In the genomic region with DNA sequence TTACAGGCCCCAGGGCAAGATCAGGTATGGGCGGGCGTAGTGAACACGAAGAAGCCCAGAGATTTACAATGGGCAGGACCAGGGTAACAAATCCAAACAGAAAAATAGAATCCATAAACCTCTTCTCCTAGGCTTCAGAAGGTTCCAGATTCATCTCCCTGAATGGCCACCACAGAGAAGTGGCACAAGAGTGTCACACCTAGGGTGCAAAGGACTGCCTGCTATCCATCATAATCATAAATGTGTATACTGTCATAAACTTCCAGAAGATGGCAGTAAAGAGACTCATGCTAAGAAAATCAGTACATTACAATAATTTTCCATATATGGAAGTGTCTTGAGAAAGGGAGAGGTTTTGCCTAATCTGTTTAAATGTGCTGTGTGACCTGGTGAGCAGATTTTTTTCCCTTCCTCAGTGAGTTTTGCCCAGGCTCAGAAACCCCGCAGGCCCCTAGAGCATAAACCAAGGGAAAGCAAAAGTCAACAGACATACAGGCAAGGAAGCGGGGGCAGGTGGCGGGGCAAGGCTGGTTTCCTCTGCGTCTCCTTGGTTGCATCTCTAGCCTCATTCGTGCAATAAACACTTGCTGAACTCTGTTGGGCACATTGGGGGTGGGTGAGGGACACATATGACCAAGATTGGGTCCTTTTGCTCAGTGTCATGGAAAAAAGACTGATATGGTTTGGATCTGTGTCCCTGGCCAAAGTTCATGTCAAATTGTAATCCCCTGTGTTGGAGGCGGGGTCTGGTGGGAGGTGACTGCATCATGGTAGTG, we compare ENCODE assay signal across 9 cellular contexts.
DNase-seq lines count a peak whose midpoint lies in the region; ATAC-seq and TF ChIP-seq lines count a peak whose summit lies in the region.
"Had no signal": no experiment of that assay in that cellular context is flagged by ENCODE, and none has a peak within 500 bp of the region (broad histone marks: within the 10 kb centered on the region; RNA-seq: fewer than 3 reads in every experiment).

No MANE protein-coding gene starts in this region.

- H3K4me1 Mint-ChIP-seq in activated naive CD8-positive, alpha-beta T cell treated with anti-CD3 and anti-CD28 coated beads for 36 hours: peaks cover 5% of the 10 kb centered on the region

- TF ChIP-seq CTCF in foreskin fibroblast (IDR thresholded peaks at IDR 0.05; ENCODE audit: low read depth, low read length): peak; percentile 14

- peak overlapping the region; percentile 84 for H3K27ac ChIP-seq in SK-N-MC

- no peaks in the 10 kb centered on the region for H3K36me3 ChIP-seq in SK-N-MC (ENCODE audit: insufficient read depth, low read length)

- no peak overlapping the region for H3K4me3 Mint-ChIP-seq in activated naive CD8-positive, alpha-beta T cell treated with anti-CD3 and anti-CD28 coated beads for 36 hours

- ATAC-seq in HG02623 (IDR thresholded peaks at IDR 0.05; ENCODE audit: unreplicated experiment): peak; percentile 42
- no peak for ATAC-seq in GM18498 (IDR thresholded peaks at IDR 0.05; ENCODE audit: unreplicated experiment)
- ATAC-seq in GM21423 (IDR thresholded peaks at IDR 0.05; ENCODE audit: unreplicated experiment): no peak

- peak; percentile 16 for DNase-seq in DMS153 treated with DMSO at 0.1 percent for 48 hours (lab: John Stamatoyannopoulos, UW; ENCODE audit: unreplicated experiment)
- no peak for DNase-seq in SK-N-MC (ENCODE audit: low read depth, low spot score)
- peak in 1 of 2 donors; percentile 50 for DNase-seq in foreskin fibroblast
- DNase-seq in activated naive CD8-positive, alpha-beta T cell treated with anti-CD3 and anti-CD28 coated beads for 36 hours: no peak
- no peak for DNase-seq in NCI-H2029 treated with DMSO at 0.1 percent for 48 hours (lab: John Stamatoyannopoulos, UW)
- DNase-seq: left cardiac atrium had no signal

- H3K27ac Mint-ChIP-seq in activated naive CD8-positive, alpha-beta T cell treated with anti-CD3 and anti-CD28 coated beads for 36 hours: no peak overlapping the region

- no peaks in the 10 kb centered on the region for H3K9me3 ChIP-seq in SK-N-MC (ENCODE audit: low read depth, low read length)

- peaks cover 2% of the 10 kb centered on the region for H3K9me3 Mint-ChIP-seq in activated naive CD8-positive, alpha-beta T cell treated with anti-CD3 and anti-CD28 coated beads for 36 hours

- H3K27me3 Mint-ChIP-seq in activated naive CD8-positive, alpha-beta T cell treated with anti-CD3 and anti-CD28 coated beads for 36 hours: peaks cover 25% of the 10 kb centered on the region

- no peaks in the 10 kb centered on the region for H3K36me3 Mint-ChIP-seq in activated naive CD8-positive, alpha-beta T cell treated with anti-CD3 and anti-CD28 coated beads for 36 hours

- H3K4me3 ChIP-seq in SK-N-MC: no peak overlapping the region
- no peak overlapping the region for H3K4me3 ChIP-seq in foreskin fibroblast (ENCODE audit: low read depth in 1 of 2, low read length in 2 of 2)

- no peak overlapping the region for H3K9ac ChIP-seq in SK-N-MC (ENCODE audit: insufficient read length)
